In the genomic region with DNA sequence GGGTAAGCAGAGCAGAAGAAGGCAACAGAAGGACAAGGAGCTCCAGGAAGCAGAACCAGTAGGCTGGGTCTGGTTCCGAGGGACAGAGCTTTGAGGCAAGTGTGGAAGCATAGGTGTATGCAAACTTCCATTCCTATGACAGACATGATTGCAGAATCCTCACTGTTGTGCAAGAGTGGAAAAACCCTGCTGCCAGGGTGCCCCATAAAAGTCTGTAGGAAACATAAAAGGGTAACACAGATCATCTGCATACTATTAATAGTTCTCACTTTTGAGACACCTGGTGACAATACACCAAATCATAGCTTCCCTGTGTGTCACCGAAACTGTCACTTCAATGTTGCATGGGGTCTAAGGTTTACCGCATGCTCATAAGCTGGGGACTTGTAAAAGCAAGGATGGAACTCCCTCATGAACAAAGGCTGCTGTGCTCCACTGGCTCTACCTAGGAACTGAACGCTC, we compare ENCODE assay signal across 1 cellular context.
TF ChIP-seq lines count a peak whose summit lies in the region.

No MANE protein-coding gene starts in this region.

TF ChIP-seq in GM12878, 131 proteins besides CTCF, POLR2A, EP300 and RAD21 (continued from another document and continues in another):
- TF ChIP-seq, protein P1, sequence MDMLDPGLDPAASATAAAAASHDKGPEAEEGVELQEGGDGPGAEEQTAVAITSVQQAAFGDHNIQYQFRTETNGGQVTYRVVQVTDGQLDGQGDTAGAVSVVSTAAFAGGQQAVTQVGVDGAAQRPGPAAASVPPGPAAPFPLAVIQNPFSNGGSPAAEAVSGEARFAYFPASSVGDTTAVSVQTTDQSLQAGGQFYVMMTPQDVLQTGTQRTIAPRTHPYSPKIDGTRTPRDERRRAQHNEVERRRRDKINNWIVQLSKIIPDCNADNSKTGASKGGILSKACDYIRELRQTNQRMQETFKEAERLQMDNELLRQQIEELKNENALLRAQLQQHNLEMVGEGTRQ (IDR thresholded peaks at IDR 0.05; ENCODE audit: borderline replicate concordance, low read depth, low read length): no peak
- TF ChIP-seq KAT2A (conservative IDR thresholded peaks at IDR 0.05; ENCODE audit: control insufficient read depth, low read depth, low read length): no peak
- TF ChIP-seq ATF7 (IDR thresholded peaks at IDR 0.05; ENCODE audit: low read depth): peak; percentile 53; the same call in 1 of the 2 replicates
- TF ChIP-seq EGR1 (IDR thresholded peaks at IDR 0.05; ENCODE audit: borderline replicate concordance in 1 of 2, low read depth in 2 of 2, low read length in 2 of 2): no peak
- TF ChIP-seq JUNB (IDR thresholded peaks at IDR 0.05): peak; percentile 45
- TF ChIP-seq TCF3 (IDR thresholded peaks at IDR 0.05; ENCODE audit: borderline replicate concordance, insufficient read depth, low read depth, low read length): peak; percentile 43; the same call in 1 of the 2 replicates
- peak; percentile 59; the same call in 1 of the 2 replicates for TF ChIP-seq PAX5 (IDR thresholded peaks at IDR 0.05; ENCODE audit: borderline replicate concordance, low read depth, low read length)
- TF ChIP-seq ZBED1 (IDR thresholded peaks at IDR 0.05; ENCODE audit: borderline replicate concordance): 0 out of 2 replicates have a peak, but pooled peaks have one; percentile 45
- TF ChIP-seq, protein P2, sequence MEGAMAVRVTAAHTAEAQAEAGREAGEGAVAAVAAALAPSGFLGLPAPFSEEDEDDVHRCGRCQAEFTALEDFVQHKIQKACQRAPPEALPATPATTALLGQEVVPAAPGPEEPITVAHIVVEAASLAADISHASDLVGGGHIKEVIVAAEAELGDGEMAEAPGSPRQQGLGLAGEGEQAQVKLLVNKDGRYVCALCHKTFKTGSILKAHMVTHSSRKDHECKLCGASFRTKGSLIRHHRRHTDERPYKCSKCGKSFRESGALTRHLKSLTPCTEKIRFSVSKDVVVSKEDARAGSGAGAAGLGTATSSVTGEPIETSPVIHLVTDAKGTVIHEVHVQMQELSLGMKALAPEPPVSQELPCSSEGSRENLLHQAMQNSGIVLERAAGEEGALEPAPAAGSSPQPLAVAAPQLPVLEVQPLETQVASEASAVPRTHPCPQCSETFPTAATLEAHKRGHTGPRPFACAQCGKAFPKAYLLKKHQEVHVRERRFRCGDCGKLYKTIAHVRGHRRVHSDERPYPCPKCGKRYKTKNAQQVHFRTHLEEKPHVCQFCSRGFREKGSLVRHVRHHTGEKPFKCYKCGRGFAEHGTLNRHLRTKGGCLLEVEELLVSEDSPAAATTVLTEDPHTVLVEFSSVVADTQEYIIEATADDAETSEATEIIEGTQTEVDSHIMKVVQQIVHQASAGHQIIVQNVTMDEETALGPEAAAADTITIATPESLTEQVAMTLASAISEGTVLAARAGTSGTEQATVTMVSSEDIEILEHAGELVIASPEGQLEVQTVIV (IDR thresholded peaks at IDR 0.05; ENCODE audit: borderline replicate concordance, partially characterized antibody): no peak
- TF ChIP-seq, protein P3, sequence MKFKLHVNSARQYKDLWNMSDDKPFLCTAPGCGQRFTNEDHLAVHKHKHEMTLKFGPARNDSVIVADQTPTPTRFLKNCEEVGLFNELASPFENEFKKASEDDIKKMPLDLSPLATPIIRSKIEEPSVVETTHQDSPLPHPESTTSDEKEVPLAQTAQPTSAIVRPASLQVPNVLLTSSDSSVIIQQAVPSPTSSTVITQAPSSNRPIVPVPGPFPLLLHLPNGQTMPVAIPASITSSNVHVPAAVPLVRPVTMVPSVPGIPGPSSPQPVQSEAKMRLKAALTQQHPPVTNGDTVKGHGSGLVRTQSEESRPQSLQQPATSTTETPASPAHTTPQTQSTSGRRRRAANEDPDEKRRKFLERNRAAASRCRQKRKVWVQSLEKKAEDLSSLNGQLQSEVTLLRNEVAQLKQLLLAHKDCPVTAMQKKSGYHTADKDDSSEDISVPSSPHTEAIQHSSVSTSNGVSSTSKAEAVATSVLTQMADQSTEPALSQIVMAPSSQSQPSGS (IDR thresholded peaks at IDR 0.05; ENCODE audit: low read length): peak; percentile 63; the same call in 1 of the 2 replicates
- TF ChIP-seq, protein P4, sequence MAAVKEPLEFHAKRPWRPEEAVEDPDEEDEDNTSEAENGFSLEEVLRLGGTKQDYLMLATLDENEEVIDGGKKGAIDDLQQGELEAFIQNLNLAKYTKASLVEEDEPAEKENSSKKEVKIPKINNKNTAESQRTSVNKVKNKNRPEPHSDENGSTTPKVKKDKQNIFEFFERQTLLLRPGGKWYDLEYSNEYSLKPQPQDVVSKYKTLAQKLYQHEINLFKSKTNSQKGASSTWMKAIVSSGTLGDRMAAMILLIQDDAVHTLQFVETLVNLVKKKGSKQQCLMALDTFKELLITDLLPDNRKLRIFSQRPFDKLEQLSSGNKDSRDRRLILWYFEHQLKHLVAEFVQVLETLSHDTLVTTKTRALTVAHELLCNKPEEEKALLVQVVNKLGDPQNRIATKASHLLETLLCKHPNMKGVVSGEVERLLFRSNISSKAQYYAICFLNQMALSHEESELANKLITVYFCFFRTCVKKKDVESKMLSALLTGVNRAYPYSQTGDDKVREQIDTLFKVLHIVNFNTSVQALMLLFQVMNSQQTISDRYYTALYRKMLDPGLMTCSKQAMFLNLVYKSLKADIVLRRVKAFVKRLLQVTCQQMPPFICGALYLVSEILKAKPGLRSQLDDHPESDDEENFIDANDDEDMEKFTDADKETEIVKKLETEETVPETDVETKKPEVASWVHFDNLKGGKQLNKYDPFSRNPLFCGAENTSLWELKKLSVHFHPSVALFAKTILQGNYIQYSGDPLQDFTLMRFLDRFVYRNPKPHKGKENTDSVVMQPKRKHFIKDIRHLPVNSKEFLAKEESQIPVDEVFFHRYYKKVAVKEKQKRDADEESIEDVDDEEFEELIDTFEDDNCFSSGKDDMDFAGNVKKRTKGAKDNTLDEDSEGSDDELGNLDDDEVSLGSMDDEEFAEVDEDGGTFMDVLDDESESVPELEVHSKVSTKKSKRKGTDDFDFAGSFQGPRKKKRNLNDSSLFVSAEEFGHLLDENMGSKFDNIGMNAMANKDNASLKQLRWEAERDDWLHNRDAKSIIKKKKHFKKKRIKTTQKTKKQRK (IDR thresholded peaks at IDR 0.05; ENCODE audit: low read depth, low read length): no peak
- peak; percentile 55; the same call in 1 of the 2 replicates for TF ChIP-seq CBFB (IDR thresholded peaks at IDR 0.05; ENCODE audit: low read depth)
- TF ChIP-seq SP1 (IDR thresholded peaks at IDR 0.05; ENCODE audit: low read depth, low read length): no peak
- TF ChIP-seq, protein P5, sequence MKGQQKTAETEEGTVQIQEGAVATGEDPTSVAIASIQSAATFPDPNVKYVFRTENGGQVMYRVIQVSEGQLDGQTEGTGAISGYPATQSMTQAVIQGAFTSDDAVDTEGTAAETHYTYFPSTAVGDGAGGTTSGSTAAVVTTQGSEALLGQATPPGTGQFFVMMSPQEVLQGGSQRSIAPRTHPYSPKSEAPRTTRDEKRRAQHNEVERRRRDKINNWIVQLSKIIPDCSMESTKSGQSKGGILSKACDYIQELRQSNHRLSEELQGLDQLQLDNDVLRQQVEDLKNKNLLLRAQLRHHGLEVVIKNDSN (IDR thresholded peaks at IDR 0.05; ENCODE audit: borderline replicate concordance, extremely low read length, insufficient read depth, low read depth, low read length): no peak
- no peak for TF ChIP-seq TARDBP (IDR thresholded peaks at IDR 0.05; ENCODE audit: borderline replicate concordance)
- TF ChIP-seq, protein P6, sequence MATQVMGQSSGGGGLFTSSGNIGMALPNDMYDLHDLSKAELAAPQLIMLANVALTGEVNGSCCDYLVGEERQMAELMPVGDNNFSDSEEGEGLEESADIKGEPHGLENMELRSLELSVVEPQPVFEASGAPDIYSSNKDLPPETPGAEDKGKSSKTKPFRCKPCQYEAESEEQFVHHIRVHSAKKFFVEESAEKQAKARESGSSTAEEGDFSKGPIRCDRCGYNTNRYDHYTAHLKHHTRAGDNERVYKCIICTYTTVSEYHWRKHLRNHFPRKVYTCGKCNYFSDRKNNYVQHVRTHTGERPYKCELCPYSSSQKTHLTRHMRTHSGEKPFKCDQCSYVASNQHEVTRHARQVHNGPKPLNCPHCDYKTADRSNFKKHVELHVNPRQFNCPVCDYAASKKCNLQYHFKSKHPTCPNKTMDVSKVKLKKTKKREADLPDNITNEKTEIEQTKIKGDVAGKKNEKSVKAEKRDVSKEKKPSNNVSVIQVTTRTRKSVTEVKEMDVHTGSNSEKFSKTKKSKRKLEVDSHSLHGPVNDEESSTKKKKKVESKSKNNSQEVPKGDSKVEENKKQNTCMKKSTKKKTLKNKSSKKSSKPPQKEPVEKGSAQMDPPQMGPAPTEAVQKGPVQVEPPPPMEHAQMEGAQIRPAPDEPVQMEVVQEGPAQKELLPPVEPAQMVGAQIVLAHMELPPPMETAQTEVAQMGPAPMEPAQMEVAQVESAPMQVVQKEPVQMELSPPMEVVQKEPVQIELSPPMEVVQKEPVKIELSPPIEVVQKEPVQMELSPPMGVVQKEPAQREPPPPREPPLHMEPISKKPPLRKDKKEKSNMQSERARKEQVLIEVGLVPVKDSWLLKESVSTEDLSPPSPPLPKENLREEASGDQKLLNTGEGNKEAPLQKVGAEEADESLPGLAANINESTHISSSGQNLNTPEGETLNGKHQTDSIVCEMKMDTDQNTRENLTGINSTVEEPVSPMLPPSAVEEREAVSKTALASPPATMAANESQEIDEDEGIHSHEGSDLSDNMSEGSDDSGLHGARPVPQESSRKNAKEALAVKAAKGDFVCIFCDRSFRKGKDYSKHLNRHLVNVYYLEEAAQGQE (IDR thresholded peaks at IDR 0.05; ENCODE audit: low read depth, low read length): no peak
- no peak for TF ChIP-seq HCFC1 (IDR thresholded peaks at IDR 0.05; ENCODE audit: low read length)
- TF ChIP-seq, protein P7, sequence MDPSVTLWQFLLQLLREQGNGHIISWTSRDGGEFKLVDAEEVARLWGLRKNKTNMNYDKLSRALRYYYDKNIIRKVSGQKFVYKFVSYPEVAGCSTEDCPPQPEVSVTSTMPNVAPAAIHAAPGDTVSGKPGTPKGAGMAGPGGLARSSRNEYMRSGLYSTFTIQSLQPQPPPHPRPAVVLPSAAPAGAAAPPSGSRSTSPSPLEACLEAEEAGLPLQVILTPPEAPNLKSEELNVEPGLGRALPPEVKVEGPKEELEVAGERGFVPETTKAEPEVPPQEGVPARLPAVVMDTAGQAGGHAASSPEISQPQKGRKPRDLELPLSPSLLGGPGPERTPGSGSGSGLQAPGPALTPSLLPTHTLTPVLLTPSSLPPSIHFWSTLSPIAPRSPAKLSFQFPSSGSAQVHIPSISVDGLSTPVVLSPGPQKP (IDR thresholded peaks at IDR 0.05; ENCODE audit: low read depth, low read length): no peak
- TF ChIP-seq, protein P8, sequence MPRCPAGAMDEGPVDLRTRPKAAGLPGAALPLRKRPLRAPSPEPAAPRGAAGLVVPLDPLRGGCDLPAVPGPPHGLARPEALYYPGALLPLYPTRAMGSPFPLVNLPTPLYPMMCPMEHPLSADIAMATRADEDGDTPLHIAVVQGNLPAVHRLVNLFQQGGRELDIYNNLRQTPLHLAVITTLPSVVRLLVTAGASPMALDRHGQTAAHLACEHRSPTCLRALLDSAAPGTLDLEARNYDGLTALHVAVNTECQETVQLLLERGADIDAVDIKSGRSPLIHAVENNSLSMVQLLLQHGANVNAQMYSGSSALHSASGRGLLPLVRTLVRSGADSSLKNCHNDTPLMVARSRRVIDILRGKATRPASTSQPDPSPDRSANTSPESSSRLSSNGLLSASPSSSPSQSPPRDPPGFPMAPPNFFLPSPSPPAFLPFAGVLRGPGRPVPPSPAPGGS (IDR thresholded peaks at IDR 0.05; ENCODE audit: borderline replicate concordance, insufficient read depth, low read depth, low read length, poor library complexity, severe bottlenecking): no peak
- TF ChIP-seq, protein P9, sequence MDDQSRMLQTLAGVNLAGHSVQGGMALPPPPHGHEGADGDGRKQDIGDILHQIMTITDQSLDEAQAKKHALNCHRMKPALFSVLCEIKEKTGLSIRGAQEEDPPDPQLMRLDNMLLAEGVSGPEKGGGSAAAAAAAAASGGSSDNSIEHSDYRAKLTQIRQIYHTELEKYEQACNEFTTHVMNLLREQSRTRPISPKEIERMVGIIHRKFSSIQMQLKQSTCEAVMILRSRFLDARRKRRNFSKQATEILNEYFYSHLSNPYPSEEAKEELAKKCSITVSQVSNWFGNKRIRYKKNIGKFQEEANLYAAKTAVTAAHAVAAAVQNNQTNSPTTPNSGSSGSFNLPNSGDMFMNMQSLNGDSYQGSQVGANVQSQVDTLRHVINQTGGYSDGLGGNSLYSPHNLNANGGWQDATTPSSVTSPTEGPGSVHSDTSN (IDR thresholded peaks at IDR 0.05; ENCODE audit: insufficient replicate concordance, low read depth, low read length): no peak
- peak; percentile 89 to 92; a peak in 3 of 4 replicates for TF ChIP-seq CEBPB (IDR thresholded peaks at IDR 0.05; ENCODE audit: borderline replicate concordance in 1 of 2, low read depth in 2 of 2, low read length in 2 of 2)
- TF ChIP-seq TCF7 (IDR thresholded peaks at IDR 0.05; ENCODE audit: borderline replicate concordance): peak; percentile 62; the same call in 1 of the 2 replicates
- peak; percentile 91 for TF ChIP-seq RUNX3 (IDR thresholded peaks at IDR 0.05; ENCODE audit: low read length)
- TF ChIP-seq, protein P10, sequence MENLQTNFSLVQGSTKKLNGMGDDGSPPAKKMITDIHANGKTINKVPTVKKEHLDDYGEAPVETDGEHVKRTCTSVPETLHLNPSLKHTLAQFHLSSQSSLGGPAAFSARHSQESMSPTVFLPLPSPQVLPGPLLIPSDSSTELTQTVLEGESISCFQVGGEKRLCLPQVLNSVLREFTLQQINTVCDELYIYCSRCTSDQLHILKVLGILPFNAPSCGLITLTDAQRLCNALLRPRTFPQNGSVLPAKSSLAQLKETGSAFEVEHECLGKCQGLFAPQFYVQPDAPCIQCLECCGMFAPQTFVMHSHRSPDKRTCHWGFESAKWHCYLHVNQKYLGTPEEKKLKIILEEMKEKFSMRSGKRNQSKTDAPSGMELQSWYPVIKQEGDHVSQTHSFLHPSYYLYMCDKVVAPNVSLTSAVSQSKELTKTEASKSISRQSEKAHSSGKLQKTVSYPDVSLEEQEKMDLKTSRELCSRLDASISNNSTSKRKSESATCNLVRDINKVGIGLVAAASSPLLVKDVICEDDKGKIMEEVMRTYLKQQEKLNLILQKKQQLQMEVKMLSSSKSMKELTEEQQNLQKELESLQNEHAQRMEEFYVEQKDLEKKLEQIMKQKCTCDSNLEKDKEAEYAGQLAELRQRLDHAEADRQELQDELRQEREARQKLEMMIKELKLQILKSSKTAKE (IDR thresholded peaks at IDR 0.05; ENCODE audit: low read depth, poor library complexity, severe bottlenecking): peak; percentile 49
- no peak for TF ChIP-seq EZH2 (IDR thresholded peaks at IDR 0.05; ENCODE audit: borderline replicate concordance, control insufficient read depth, low read depth, low read length)
- TF ChIP-seq POLR2AphosphoS5 (IDR thresholded peaks at IDR 0.05; ENCODE audit: low read length): 0 out of 2 replicates have a peak, but pooled peaks have one; percentile 21
- TF ChIP-seq KDM1A (IDR thresholded peaks at IDR 0.05; ENCODE audit: borderline replicate concordance): no peak
- TF ChIP-seq BHLHE40 (IDR thresholded peaks at IDR 0.05; ENCODE audit: borderline replicate concordance in 1 of 2, low read depth in 2 of 2, low read length in 1 of 2): peak in 1 of 2 experiments; percentile 55; a peak in 2 of 4 replicates
- TF ChIP-seq ZSCAN29 (IDR thresholded peaks at IDR 0.05): no peak
- TF ChIP-seq NBN (IDR thresholded peaks at IDR 0.05): 0 out of 2 replicates have a peak, but pooled peaks have one; percentile 23
- TF ChIP-seq CHD4 (IDR thresholded peaks at IDR 0.05): no peak
- no peak for TF ChIP-seq LARP7 (IDR thresholded peaks at IDR 0.05)
- peak in 1 of 2 experiments; percentile 73; a peak in 1 of 4 replicates for TF ChIP-seq ETV6 (conservative IDR thresholded peaks at IDR 0.05 in 1 of 2, IDR thresholded peaks at IDR 0.05 in 1 of 2; ENCODE audit: borderline replicate concordance in 1 of 2, low read depth in 1 of 2)
- TF ChIP-seq MEF2B (IDR thresholded peaks at IDR 0.05; ENCODE audit: partially characterized antibody, poor library complexity, severe bottlenecking): peak; percentile 80
- peak; percentile 63; the same call in 1 of the 2 replicates for TF ChIP-seq TCF12 (IDR thresholded peaks at IDR 0.05; ENCODE audit: low read depth, low read length)
